In genomic region chr1:16017076-16017460, GRCh38 we compare ENCODE assay signal across 16 cellular contexts. TPM values are rescaled to one million over a fixed set of nuclear protein-coding genes. Genes with fewer than 3 reads are reported as not detected.
DNase-seq lines count a peak whose midpoint lies in the region; ATAC-seq and TF ChIP-seq lines count a peak whose summit lies in the region.
"Had no signal": no experiment of that assay in that cellular context is flagged by ENCODE, and none has a peak within 500 bp of the region (broad histone marks: within the 10 kb centered on the region; RNA-seq: fewer than 3 reads in every experiment).

No MANE protein-coding gene starts in this region.

- WGBS in spleen, 5 donors = 85 to 89% (median 88%) methylated on average over 8 to 10 of the region's 10 CpGs

- H3K79me2 ChIP-seq in GM23338 (replicated peaks; ENCODE audit: insufficient read depth) = no peaks in the 10 kb centered on the region

- H3K4me1 ChIP-seq in GM23338 (ENCODE audit: insufficient read depth) = peaks cover 37% of the 10 kb centered on the region
- H3K4me1 ChIP-seq in colonic mucosa = peaks cover 4% of the 10 kb centered on the region
- H3K4me1 ChIP-seq in mucosa of rectum (ENCODE audit: control insufficient read depth in 2 of 2, insufficient read depth in 2 of 2, low read length in 2 of 2) = peaks cover 14 to 24% of the 10 kb centered on the region in 2 donors
- H3K4me1 ChIP-seq in spleen = peaks cover 12 to 56% (median 40%) of the 10 kb centered on the region in 6 donors

- H3K27ac ChIP-seq in GM23338 (ENCODE audit: low read depth) (no peak overlapping the region), colonic mucosa (peak overlapping the region; percentile 46), mucosa of rectum (ENCODE audit: low read depth in 2 of 2, low read length in 2 of 2) (peak overlapping the region; percentile 65 to 76), spleen (peak overlapping the region in 6 of 8 donors; percentile 55 to 78 (median 68))

- DNase-seq in GM23338 (ENCODE audit: low spot score) = no peak
- no peak for DNase-seq in colonic mucosa
- DNase-seq in spleen = no peak
- no peak for DNase-seq in activated naive CD8-positive, alpha-beta T cell treated with anti-CD3 and anti-CD28 coated beads, Interleukin-2, amount 50 U/mL, for 24 hours
- DNase-seq in GM13976 (ENCODE audit: low spot score) = no peak
- DNase-seq in KBM-7 = no peak
- DNase-seq in HPDE6-E6E7 (ENCODE audit: extremely low spot score) = no peak
- DNase-seq: activated CD4-positive, alpha-beta T cell treated with anti-CD3 and anti-CD28 coated beads, Interleukin-2, amount 50 U/mL, for 48 hours; DMS153; natural killer cell; NCI-H2081; T1000 had no signal

- H3K4me1 Mint-ChIP-seq in GM23338 = peaks cover 64% of the 10 kb centered on the region
- H3K4me1 Mint-ChIP-seq in activated naive CD8-positive, alpha-beta T cell treated with anti-CD3 and anti-CD28 coated beads, Interleukin-2, amount 50 U/mL, for 24 hours = peaks cover 23% of the 10 kb centered on the region

- H2AFZ ChIP-seq in GM23338 = no peak overlapping the region

- peaks cover 27% of the 10 kb centered on the region for H3K27me3 Mint-ChIP-seq in GM23338 (ENCODE audit: insufficient read depth, low read depth, poor library complexity)
- H3K27me3 Mint-ChIP-seq in activated naive CD8-positive, alpha-beta T cell treated with anti-CD3 and anti-CD28 coated beads, Interleukin-2, amount 50 U/mL, for 24 hours = peaks cover 10% of the 10 kb centered on the region

- H3K9me3 ChIP-seq in colonic mucosa (no peaks in the 10 kb centered on the region), mucosa of rectum (ENCODE audit: control insufficient read depth in 2 of 2, low read length in 2 of 2) (no peaks in the 10 kb centered on the region), spleen (no peaks in the 10 kb centered on the region)

- H3K9me3 Mint-ChIP-seq in GM23338 = no peaks in the 10 kb centered on the region
- H3K9me3 Mint-ChIP-seq in activated naive CD8-positive, alpha-beta T cell treated with anti-CD3 and anti-CD28 coated beads, Interleukin-2, amount 50 U/mL, for 24 hours = no peaks in the 10 kb centered on the region
- H3K9me3 Mint-ChIP-seq: natural killer cell had no signal

- in situ Hi-C loops in GM13976 (cut with MboI; ENCODE audit: low sequenced_read_pairs, unreplicated experiment) = no loop called here
- in situ Hi-C loops in KBM-7 (cut with MboI; ENCODE audit: low pct_unique_long_range_greater_than_20kb, low sequenced_read_pairs) = no loop called here

- H3K36me3 ChIP-seq in GM23338 (ENCODE audit: insufficient read depth) (no peaks in the 10 kb centered on the region), colonic mucosa (no peaks in the 10 kb centered on the region), mucosa of rectum (ENCODE audit: control insufficient read depth in 2 of 2, insufficient read depth in 2 of 2, low read length in 2 of 2) (no peaks in the 10 kb centered on the region), spleen (no peaks in the 10 kb centered on the region)

- H3K36me3 Mint-ChIP-seq in GM23338 (ENCODE audit: low read depth) = no peaks in the 10 kb centered on the region
- no peaks in the 10 kb centered on the region for H3K36me3 Mint-ChIP-seq in activated naive CD8-positive, alpha-beta T cell treated with anti-CD3 and anti-CD28 coated beads, Interleukin-2, amount 50 U/mL, for 24 hours (ENCODE audit: low read depth)
- H3K36me3 Mint-ChIP-seq: natural killer cell had no signal

- no peak overlapping the region for H3K4me3 Mint-ChIP-seq in GM23338
- no peak overlapping the region for H3K4me3 Mint-ChIP-seq in activated naive CD8-positive, alpha-beta T cell treated with anti-CD3 and anti-CD28 coated beads, Interleukin-2, amount 50 U/mL, for 24 hours
- H3K4me3 Mint-ChIP-seq: natural killer cell had no signal

- intact Hi-C loops in colonic mucosa (cut with DNase I) (no loop called here), spleen (cut with DNase I; ENCODE audit: low total_unique reads) (no loop called here)

- peak overlapping the region in 1 of 2 donors; percentile 34 for H3K9ac ChIP-seq in colonic mucosa (ENCODE audit: low read depth in 2 of 2, low read length in 2 of 2)
- H3K9ac ChIP-seq in mucosa of rectum (ENCODE audit: low read depth in 1 of 2, low read length in 2 of 2) = peak overlapping the region in 1 of 2 donors; percentile 54

- no peaks in the 10 kb centered on the region for H3K27me3 ChIP-seq in GM23338 (ENCODE audit: insufficient read depth)
- no peaks in the 10 kb centered on the region for H3K27me3 ChIP-seq in colonic mucosa
- H3K27me3 ChIP-seq in mucosa of rectum (ENCODE audit: control insufficient read depth in 2 of 2, insufficient read depth in 2 of 2, low read length in 2 of 2) = peaks cover 0 to 3% of the 10 kb centered on the region in 2 donors
- peaks cover 0 to 14% (median 0%) of the 10 kb centered on the region in 7 donors for H3K27me3 ChIP-seq in spleen (replicated peaks in 1 of 7)

- no peak for TF ChIP-seq CTCF in GM23338 (conservative IDR thresholded peaks at IDR 0.05; ENCODE audit: low read depth in 2 of 2)
- TF ChIP-seq CTCF in colonic mucosa (IDR thresholded peaks at IDR 0.05) = no peak
- TF ChIP-seq CTCF in spleen (IDR thresholded peaks at IDR 0.05 in 8 of 11, conservative IDR thresholded peaks at IDR 0.05 in 3 of 11) = no peak
- no peak for TF ChIP-seq CTCF in GM13976 (IDR thresholded peaks at IDR 0.05; ENCODE audit: borderline replicate concordance, control extremely low read depth, extremely low read depth, insufficient read depth, missing control alignments)

- H3F3A ChIP-seq in GM23338 (replicated peaks; ENCODE audit: low read depth) = no peaks in the 10 kb centered on the region; the same call in 1 of the 2 replicates

- H3K4me3 ChIP-seq in GM23338 (no peak overlapping the region), colonic mucosa (no peak overlapping the region), mucosa of rectum (ENCODE audit: low read length in 2 of 2) (no peak overlapping the region), spleen (no peak overlapping the region)

- H4K20me1 ChIP-seq in GM23338 (replicated peaks; ENCODE audit: insufficient read depth) = no peaks in the 10 kb centered on the region

- ATAC-seq in GM23338 = no peak
- no peak for ATAC-seq in activated naive CD8-positive, alpha-beta T cell treated with anti-CD3 and anti-CD28 coated beads, Interleukin-2, amount 50 U/mL, for 24 hours
- ATAC-seq: natural killer cell had no signal

- TF ChIP-seq POLR2A in spleen (IDR thresholded peaks at IDR 0.05) = no peak

- H3K9me2 ChIP-seq in GM23338 (ENCODE audit: insufficient read depth) = no peaks in the 10 kb centered on the region

- peak overlapping the region; percentile 64; the same call in 1 of the 2 replicates for H3K4me2 ChIP-seq in GM23338

- no peak overlapping the region for H3K27ac Mint-ChIP-seq in GM23338
- H3K27ac Mint-ChIP-seq in activated naive CD8-positive, alpha-beta T cell treated with anti-CD3 and anti-CD28 coated beads, Interleukin-2, amount 50 U/mL, for 24 hours = no peak overlapping the region
- H3K27ac Mint-ChIP-seq: natural killer cell had no signal

TF ChIP-seq in GM23338, 12 proteins besides CTCF, POLR2A, EP300 and RAD21 (continues in another document):
- TF ChIP-seq, protein P1, sequence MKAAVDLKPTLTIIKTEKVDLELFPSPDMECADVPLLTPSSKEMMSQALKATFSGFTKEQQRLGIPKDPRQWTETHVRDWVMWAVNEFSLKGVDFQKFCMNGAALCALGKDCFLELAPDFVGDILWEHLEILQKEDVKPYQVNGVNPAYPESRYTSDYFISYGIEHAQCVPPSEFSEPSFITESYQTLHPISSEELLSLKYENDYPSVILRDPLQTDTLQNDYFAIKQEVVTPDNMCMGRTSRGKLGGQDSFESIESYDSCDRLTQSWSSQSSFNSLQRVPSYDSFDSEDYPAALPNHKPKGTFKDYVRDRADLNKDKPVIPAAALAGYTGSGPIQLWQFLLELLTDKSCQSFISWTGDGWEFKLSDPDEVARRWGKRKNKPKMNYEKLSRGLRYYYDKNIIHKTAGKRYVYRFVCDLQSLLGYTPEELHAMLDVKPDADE (IDR thresholded peaks at IDR 0.05) = no peak
- TF ChIP-seq POLR2AphosphoS5 (IDR thresholded peaks at IDR 0.05; ENCODE audit: low read depth) (no peak), EZH2 (IDR thresholded peaks at IDR 0.05; ENCODE audit: low read depth, unreplicated experiment) (no peak)

RNA-seq across cellular contexts. Expression of gene HSPB7, which starts 0.8 kb away (rescaled TPM):
- total RNA-seq in GM23338 (2014; rRNA removed; shearing (Covaris generic)) = not detected in 2 replicates
- 0.13 and 0.97 TPM in 2 replicates for polyA plus RNA-seq in GM23338 (2016; fragmentation: Nextera tagmentation; extraction: Ambion mirVana)
- 10 to 100 TPM in 1 of 2 donors, 1 to 10 TPM in 1; 1.1 to 12.7 TPM for total RNA-seq in colonic mucosa
- 1 to 10 TPM in 6 of 7 donors, under 1 TPM in 1; 0.60 to 3.7 (median 2.2) TPM for total RNA-seq in spleen
- polyA plus RNA-seq in spleen = 1 to 10 TPM; 2.3 to 8.1 (median 4.2) TPM
- total RNA-seq: dermis microvascular lymphatic vessel endothelial cell, natural killer cell, temporal lobe had no signal

RNA-seq across cellular contexts. Expression of gene CLCNKA, which starts 4.8 kb away (rescaled TPM):
- 0.59 TPM in 1 of 2 replicates, not detected in the other for total RNA-seq in GM23338 (2014; rRNA removed; shearing (Covaris generic))
- polyA plus RNA-seq in GM23338 (2016; fragmentation: Nextera tagmentation; extraction: Ambion mirVana) = 0.50 and 0.76 TPM in 2 replicates
- under 1 TPM in 1 of 2 donors, not detected in 1; 0.42 TPM for total RNA-seq in colonic mucosa
- total RNA-seq in spleen = under 1 TPM in 3 of 7 donors, not detected in 4; 0.22 to 0.46 (median 0.37) TPM
- under 1 TPM; 0.19 to 0.50 (median 0.20) TPM for polyA plus RNA-seq in spleen
- total RNA-seq: dermis microvascular lymphatic vessel endothelial cell, fibroblast of villous mesenchyme, temporal lobe had no signal

RNA-seq across cellular contexts. Expression of gene SRARP, which starts 13.0 kb away (rescaled TPM):
- 0.43 TPM in 1 of 2 replicates, not detected in the other for total RNA-seq in GM23338 (2014; rRNA removed; shearing (Covaris generic))
- polyA plus RNA-seq in GM23338 (2016; fragmentation: Nextera tagmentation; extraction: Ambion mirVana) = not detected in 2 replicates
- not detected for total RNA-seq in colonic mucosa
- total RNA-seq in spleen = not detected
- not detected for polyA plus RNA-seq in spleen
- total RNA-seq: fibroblast of villous mesenchyme, natural killer cell had no signal

RNA-seq across cellular contexts. Expression of gene CLCNKB, which starts 26.5 kb away (rescaled TPM):
- total RNA-seq in GM23338 (2014; rRNA removed; shearing (Covaris generic)) = 1.2 and 1.3 TPM in 2 replicates
- 1.6 and 1.9 TPM in 2 replicates for polyA plus RNA-seq in GM23338 (2016; fragmentation: Nextera tagmentation; extraction: Ambion mirVana)
- total RNA-seq in colonic mucosa = under 1 TPM in 1 of 2 donors, not detected in 1; 0.12 TPM
- under 1 TPM in 1 of 7 donors, not detected in 6; 0.13 TPM for total RNA-seq in spleen
- under 1 TPM; 0.04 to 0.10 (median 0.06) TPM for polyA plus RNA-seq in spleen
- total RNA-seq: natural killer cell had no signal

RNA-seq across cellular contexts. Expression of gene ZBTB17, which starts 41.2 kb away (rescaled TPM):
- 21.6 and 26.6 TPM in 2 replicates for total RNA-seq in GM23338 (2014; rRNA removed; shearing (Covaris generic))
- polyA plus RNA-seq in GM23338 (2016; fragmentation: Nextera tagmentation; extraction: Ambion mirVana) = 21.9 and 22.5 TPM in 2 replicates
- total RNA-seq in colonic mucosa = 10 to 100 TPM; 24.9 to 36.3 TPM
- 10 to 100 TPM; 36.8 to 73.4 (median 52.1) TPM for total RNA-seq in spleen
- polyA plus RNA-seq in spleen = 100 to 1,000 TPM in 2 of 3 donors, 10 to 100 TPM in 1; 46.5 to 139 (median 111) TPM
